ENCODE assay signal across 8 cellular contexts in the genomic region with DNA sequence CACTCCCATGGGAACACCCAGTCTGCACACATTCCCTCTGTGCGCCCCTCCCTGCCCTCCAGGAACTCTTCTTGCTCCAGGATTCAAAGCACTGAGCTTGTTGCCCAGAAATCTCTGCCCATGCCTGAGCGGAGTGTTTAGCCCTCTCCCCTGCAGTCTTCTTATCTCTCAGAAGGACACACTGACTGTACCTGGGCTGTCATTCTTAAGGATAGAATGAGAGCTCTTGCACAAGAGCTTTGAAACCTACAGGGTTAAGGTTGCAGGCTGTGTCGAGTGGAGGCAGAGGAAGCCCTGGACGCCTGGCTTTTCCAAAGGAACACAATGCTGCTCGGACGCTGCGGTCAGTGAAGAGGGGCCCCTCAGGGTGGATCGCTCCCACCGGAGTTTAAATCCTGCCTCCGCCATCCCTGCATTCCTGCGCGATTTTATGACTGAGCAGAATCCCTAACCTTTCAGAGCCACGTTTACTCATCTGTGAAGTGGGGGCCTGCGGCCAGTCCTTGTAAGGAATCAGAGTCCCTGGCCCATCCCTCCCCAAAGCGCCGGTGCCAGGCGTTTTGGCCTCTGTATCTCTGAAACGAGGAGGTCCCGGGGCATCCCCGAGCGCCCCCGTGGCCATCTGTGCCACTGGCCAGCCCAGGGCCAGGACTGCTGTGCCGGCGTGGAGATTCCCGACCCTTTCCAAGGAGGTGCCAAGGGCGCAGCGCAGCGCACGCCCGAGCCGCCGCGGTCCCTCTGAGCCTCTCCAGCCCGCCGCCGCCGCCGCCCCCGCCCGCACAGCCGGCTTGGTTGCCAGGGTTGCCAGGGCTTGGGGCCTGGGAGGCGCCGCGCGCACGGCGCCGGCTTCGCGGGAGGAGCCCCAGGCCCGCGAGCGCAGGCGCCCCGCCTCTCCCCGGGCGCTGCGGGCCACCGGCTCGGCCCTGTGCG. TPM values are rescaled to one million over a fixed set of nuclear protein-coding genes. Genes with fewer than 3 reads are reported as not detected.
A peak's percentile ranks its signal among the peaks of the same experiment; 100 is the strongest.
DNase-seq lines count a peak whose midpoint lies in the region; ATAC-seq and TF ChIP-seq lines count a peak whose summit lies in the region.

No MANE protein-coding gene starts in this region.

- peak overlapping the region; percentile 45 to 88 (median 63) for H3K27ac Mint-ChIP-seq in brain

- WGBS in thymus, result 6% methylated on average over 61 of the region's 61 CpGs

- H3K36me3 ChIP-seq in lower lobe of right lung (no peaks in the 10 kb centered on the region), thymus (ENCODE audit: control insufficient read depth, insufficient read depth) (no peaks in the 10 kb centered on the region)

- no peaks in the 10 kb centered on the region for H3K9me3 Mint-ChIP-seq in brain

- ATAC-seq in lower lobe of right lung (peak; percentile 27 to 52), HG02678 (IDR thresholded peaks at IDR 0.05; ENCODE audit: unreplicated experiment) (no peak)

- peak overlapping the region; percentile 80 to 87 (median 81) for H3K4me3 Mint-ChIP-seq in brain

- intact Hi-C loops in lower lobe of right lung (cut with DNase I), result no loop called here

- H3K4me1 ChIP-seq in lower lobe of right lung, result no peaks in the 10 kb centered on the region
- H3K4me1 ChIP-seq in thymus (ENCODE audit: control insufficient read depth, insufficient read depth, low read length), result no peaks in the 10 kb centered on the region

- H3K27ac ChIP-seq in lower lobe of right lung (no peak overlapping the region), thymus (ENCODE audit: low read depth) (no peak overlapping the region)

- H3K4me3 ChIP-seq in lower lobe of right lung, result peak overlapping the region; percentile 37
- peak overlapping the region; percentile 42 for H3K4me3 ChIP-seq in thymus (ENCODE audit: low read length)

- H3K27me3 Mint-ChIP-seq in brain, result peaks cover 10% of the 10 kb centered on the region

- peak; percentile 75 for DNase-seq in activated CD8-positive, alpha-beta memory T cell treated with anti-CD3 and anti-CD28 coated beads for 24 hours
- DNase-seq in activated CD8-positive, alpha-beta memory T cell treated with anti-CD3 and anti-CD28 coated beads, Interleukin-2, amount 50 U/mL, for 48 hours, result no peak
- peak; percentile 38 for DNase-seq in lower lobe of right lung
- no peak for DNase-seq in GM13976 (ENCODE audit: low spot score)
- DNase-seq in epidermal melanocyte (ENCODE audit: insufficient read length, low spot score), result no peak

- H3K4me1 Mint-ChIP-seq in brain, result peaks cover 26% of the 10 kb centered on the region

- in situ Hi-C loops in GM13976 (cut with MboI; ENCODE audit: low sequenced_read_pairs, unreplicated experiment), result no loop called here

- H3K36me3 Mint-ChIP-seq in brain, result no peaks in the 10 kb centered on the region

- H3K27me3 ChIP-seq in lower lobe of right lung (ENCODE audit: low read depth) (peaks cover 24% of the 10 kb centered on the region), thymus (ENCODE audit: control insufficient read depth, insufficient read depth) (peaks cover 23% of the 10 kb centered on the region)

- no peaks in the 10 kb centered on the region for H3K9me3 ChIP-seq in lower lobe of right lung
- H3K9me3 ChIP-seq in thymus (ENCODE audit: control insufficient read depth), result no peaks in the 10 kb centered on the region

- TF ChIP-seq CTCF in brain (conservative IDR thresholded peaks at IDR 0.05), result no peak
- TF ChIP-seq CTCF in lower lobe of right lung (IDR thresholded peaks at IDR 0.05), result no peak
- TF ChIP-seq CTCF in GM13976 (IDR thresholded peaks at IDR 0.05; ENCODE audit: borderline replicate concordance, control extremely low read depth, extremely low read depth, insufficient read depth, missing control alignments), result no peak

RNA-seq across cellular contexts. Expression of a gene that starts 58.9 kb away (rescaled TPM):
- 80.9 TPM for polyA plus RNA-seq in brain (ENCODE audit: insufficient read depth, low read depth, low replicate concordance)
- total RNA-seq in lower lobe of right lung, result 74.1 TPM
- 24.2 TPM for polyA plus RNA-seq in thymus

Comparison
In these comparisons a context has a peak if more than half of its experiments do, and no peak if none do; other contexts are left out.
1. DNase-seq: peak in activated CD8-positive, alpha-beta memory T cell treated with anti-CD3 and anti-CD28 coated beads for 24 hours (single experiment) and lower lobe of right lung (single experiment); none in activated CD8-positive, alpha-beta memory T cell treated with anti-CD3 and anti-CD28 coated beads, Interleukin-2, amount 50 U/mL, for 48 hours (single experiment), GM13976 (single experiment) and epidermal melanocyte (single experiment).